1 cellular context compared by ENCODE assay signal in genomic region chr2:111617804-111618576, GRCh38.
TF ChIP-seq lines count a peak whose summit lies in the region.

No MANE protein-coding gene starts in this region.

TF ChIP-seq in GM23338, 12 proteins besides CTCF, POLR2A, EP300 and RAD21 (continued from another document):
- TF ChIP-seq ZNF462 (CRISPR knock-in tag; IDR thresholded peaks at IDR 0.05) = no peak
- no peak for TF ChIP-seq ZNF114 (CRISPR knock-in tag; IDR thresholded peaks at IDR 0.05)
TF ChIP-seq in GM23338: peak in this region for 0.
